17 cellular contexts compared by ENCODE assay signal in genomic region chr4:38166082-38166481, GRCh38.
DNase-seq lines count a peak whose midpoint lies in the region; ATAC-seq, FAIRE-seq and TF ChIP-seq lines count a peak whose summit lies in the region.
"Had no signal": no experiment of that assay in that cellular context is flagged by ENCODE, and none has a peak within 500 bp of the region (broad histone marks: within the 10 kb centered on the region; RNA-seq: fewer than 3 reads in every experiment).

No MANE protein-coding gene starts in this region.

- H3K9me3 ChIP-seq in H9 (ENCODE audit: control insufficient read depth, low read depth, low read length) (peaks cover 5% of the 10 kb centered on the region), mucosa of descending colon (no peaks in the 10 kb centered on the region), right atrium auricular region (no peaks in the 10 kb centered on the region)
- H3K9me3 ChIP-seq in CD4-positive, alpha-beta memory T cell (ENCODE audit: control insufficient read depth in 1 of 2, low read length in 2 of 2): no peaks in the 10 kb centered on the region

- peaks cover 0 to 5% (median 3%) of the 10 kb centered on the region in 3 experiments; a peak in 2 of 7 replicates for H3K36me3 Mint-ChIP-seq in H9 (ENCODE audit: insufficient read depth in 1 of 3, low read depth in 3 of 3)
- H3K36me3 Mint-ChIP-seq in CD4-positive, alpha-beta memory T cell: no peaks in the 10 kb centered on the region

- CTCF ChIA-PET in CD4-positive, alpha-beta memory T cell (lab: Charles Lee; ENCODE audit: partially characterized antibody): interaction anchor here (1.1 kb wide), 2 partner anchors 11 to 15 kb away, joined by 3 read pairs; no protein-coding TSS in a partner anchor

- H3K27ac ChIP-seq in H9 (ENCODE audit: insufficient read length, low read depth, low read length) (no peak overlapping the region), right atrium auricular region (no peak overlapping the region)
- H3K27ac ChIP-seq in CD4-positive, alpha-beta memory T cell (ENCODE audit: low read depth, low read length): no peak overlapping the region
- H3K27ac ChIP-seq: C4-2B, esophagus squamous epithelium had no signal

- H2BK12ac ChIP-seq in H9 (ENCODE audit: insufficient read length, low read depth, low read length): no peak overlapping the region

- H2BK5ac ChIP-seq in H9 (ENCODE audit: insufficient read length, low read length): no peak overlapping the region

- peaks cover 5% of the 10 kb centered on the region; the same call in 1 of the 2 replicates for H3K27me3 Mint-ChIP-seq in H9 (ENCODE audit: low read depth)
- H3K27me3 Mint-ChIP-seq in CD4-positive, alpha-beta memory T cell: no peaks in the 10 kb centered on the region
- H3K27me3 Mint-ChIP-seq: stimulated activated naive CD8-positive, alpha-beta T cell treated with anti-CD3 and anti-CD28 coated beads, Interleukin-15, Interleukin-2, amounts not matched to agents 100 ng/mL and 50 ng/mL, for 24 hours had no signal

- H3T11ph ChIP-seq in H9 (ENCODE audit: low read length): no peak overlapping the region

- no peak overlapping the region for H4K8ac ChIP-seq in H9 (replicated peaks; ENCODE audit: insufficient read length, low read depth, low read length)

- H2BK120ac ChIP-seq in H9 (ENCODE audit: low read depth, low read length, poor library complexity, severe bottlenecking): no peak overlapping the region

- FAIRE-seq in bronchial epithelial cell (lab: Jason Lieb, UNC): no peak
- FAIRE-seq: colon, G401.6, HTR-8/SVneo had no signal

- no peak overlapping the region for H3K4me2 ChIP-seq in H9 (ENCODE audit: insufficient read depth, insufficient read length, low read length)

- H3K4me1 ChIP-seq in H9 (ENCODE audit: insufficient read depth, low read length) (no peaks in the 10 kb centered on the region), mucosa of descending colon (ENCODE audit: low read depth) (peaks cover 5% of the 10 kb centered on the region), right atrium auricular region (peaks cover 0 to 11% of the 10 kb centered on the region in 2 donors)
- peaks cover 9% of the 10 kb centered on the region for H3K4me1 ChIP-seq in CD4-positive, alpha-beta memory T cell (ENCODE audit: insufficient read depth, low read length)

- H2AK5ac ChIP-seq in H9 (ENCODE audit: insufficient read length, low read length): no peak overlapping the region

- H3K4me3 ChIP-seq in bronchial epithelial cell (ENCODE audit: low read depth, low read length) (no peak overlapping the region), mucosa of descending colon (no peak overlapping the region), right atrium auricular region (no peak overlapping the region)
- no peak overlapping the region for H3K4me3 ChIP-seq in CD4-positive, alpha-beta memory T cell (ENCODE audit: low read length in 2 of 2)
- H3K4me3 ChIP-seq: esophagus squamous epithelium had no signal

- DNase-seq in H9 (no peak), NOMO-1 (lab: John Stamatoyannopoulos, UW; ENCODE audit: unreplicated experiment in 2 of 2) (peak; percentile 88 to 96), bronchial epithelial cell (ENCODE audit: low read depth) (no peak), mucosa of descending colon (no peak), right atrium auricular region (ENCODE audit: low spot score) (no peak)
- no peak for DNase-seq in CD4-positive, alpha-beta memory T cell
- DNase-seq: esophagus squamous epithelium, mesenchymal stem cell, NCI-H1436, NCI-H526 treated with DMSO at 0.1 percent for 48 hours, SHP77 had no signal

- H3K9me3 Mint-ChIP-seq in H9: peaks cover 9 to 16% of the 10 kb centered on the region in 2 experiments
- H3K9me3 Mint-ChIP-seq in CD4-positive, alpha-beta memory T cell: peaks cover 0 to 9% (median 2%) of the 10 kb centered on the region in 8 donors

- H2AFZ ChIP-seq in H9 (ENCODE audit: low read length): no peak overlapping the region

- POLR2A ChIA-PET in CD4-positive, alpha-beta memory T cell (lab: Charles Lee; ENCODE audit: partially characterized antibody): no interaction called here

- no peaks in the 10 kb centered on the region for H3K27me3 ChIP-seq in H9 (ENCODE audit: insufficient read depth, low read length)
- H3K27me3 ChIP-seq in bronchial epithelial cell (ENCODE audit: control insufficient read depth, insufficient read depth, low read length): no peaks in the 10 kb centered on the region
- no peaks in the 10 kb centered on the region for H3K27me3 ChIP-seq in right atrium auricular region
- H3K27me3 ChIP-seq in CD4-positive, alpha-beta memory T cell (ENCODE audit: insufficient read depth, low read length): no peaks in the 10 kb centered on the region
- H3K27me3 ChIP-seq: esophagus squamous epithelium had no signal

- H2BK20ac ChIP-seq in H9 (ENCODE audit: low read depth, low read length, poor library complexity, severe bottlenecking): no peak overlapping the region

- peaks cover 4 to 12% of the 10 kb centered on the region in 2 experiments; a peak in 3 of 4 replicates for H3K4me1 Mint-ChIP-seq in H9
- peaks cover 6 to 16% (median 12%) of the 10 kb centered on the region in 4 donors for H3K4me1 Mint-ChIP-seq in CD4-positive, alpha-beta memory T cell

- ATAC-seq in mucosa of descending colon (peak; percentile 11), HG02885 (IDR thresholded peaks at IDR 0.05; ENCODE audit: poor library complexity, unreplicated experiment) (no peak)

- TF ChIP-seq CTCF in H9 (conservative IDR thresholded peaks at IDR 0.05): peak; percentile 49; the same call in 2 of the 3 replicates
- peak; percentile 22 for TF ChIP-seq CTCF in bronchial epithelial cell (IDR thresholded peaks at IDR 0.05; ENCODE audit: insufficient read depth, low read length, severe bottlenecking)
- no peak for TF ChIP-seq CTCF in mucosa of descending colon (IDR thresholded peaks at IDR 0.05)
- TF ChIP-seq CTCF in right atrium auricular region (IDR thresholded peaks at IDR 0.05): no peak

- intact Hi-C loops in mucosa of descending colon (cut with DNase I, micrococcal nuclease): no loop called here
- intact Hi-C loops in CD4-positive, alpha-beta memory T cell (cut with micrococcal nuclease): no loop called here

- H3K9ac ChIP-seq in H9 (ENCODE audit: extremely low read depth, insufficient read length, low read length): no peak overlapping the region

- no peak overlapping the region for H3K56ac ChIP-seq in H9 (ENCODE audit: insufficient read length, low read depth, low read length)

- no peaks in the 10 kb centered on the region for H3K79me2 ChIP-seq in H9 (ENCODE audit: insufficient read depth, low read length)

- H4K5ac ChIP-seq in H9 (ENCODE audit: insufficient read length, low read depth, low read length): no peak overlapping the region

- H3K23ac ChIP-seq in H9 (ENCODE audit: insufficient read length, low read depth, low read length): no peak overlapping the region

- no peak overlapping the region for H3K4me3 Mint-ChIP-seq in H9
- H3K4me3 Mint-ChIP-seq in CD4-positive, alpha-beta memory T cell: no peak overlapping the region
- H3K4me3 Mint-ChIP-seq: stimulated activated naive CD8-positive, alpha-beta T cell treated with anti-CD3 and anti-CD28 coated beads, Interleukin-15, Interleukin-2, amounts not matched to agents 100 ng/mL and 50 ng/mL, for 24 hours had no signal

- no peaks in the 10 kb centered on the region for H3K36me3 ChIP-seq in bronchial epithelial cell (ENCODE audit: control insufficient read depth, insufficient read depth, low read length)
- H3K36me3 ChIP-seq in mucosa of descending colon (ENCODE audit: low read depth): no peaks in the 10 kb centered on the region
- no peaks in the 10 kb centered on the region for H3K36me3 ChIP-seq in right atrium auricular region
- H3K36me3 ChIP-seq in CD4-positive, alpha-beta memory T cell (ENCODE audit: insufficient read depth, low read length): no peaks in the 10 kb centered on the region
- H3K36me3 ChIP-seq: esophagus squamous epithelium had no signal

- H3K18ac ChIP-seq in H9 (ENCODE audit: insufficient read length, low read depth, low read length): no peak overlapping the region

- no peak overlapping the region for H3K4ac ChIP-seq in H9 (ENCODE audit: low read depth, low read length)

- no peaks in the 10 kb centered on the region for H4K20me1 ChIP-seq in H9 (ENCODE audit: control insufficient read depth, insufficient read depth, insufficient read length)

- H4K91ac ChIP-seq in H9 (ENCODE audit: insufficient read length, low read depth, low read length): no peak overlapping the region

- H3K14ac ChIP-seq in H9 (ENCODE audit: insufficient read depth, low read length): no peak overlapping the region

- H3K23me2 ChIP-seq in H9 (ENCODE audit: insufficient read length, low read depth, low read length, poor library complexity, severe bottlenecking): no peaks in the 10 kb centered on the region

- no peaks in the 10 kb centered on the region for H3K79me1 ChIP-seq in H9 (ENCODE audit: insufficient read depth, low read depth, low read length, poor library complexity, severe bottlenecking)

- no peak overlapping the region for H2BK15ac ChIP-seq in H9 (ENCODE audit: low read depth, low read length)

- WGBS in H9 (ENCODE audit: extremely low coverage, insufficient read length, low lambda C conversion rate): no CpG with 5 or more reads among the region's 6 CpGs

- H3K27ac Mint-ChIP-seq in H9: no peak overlapping the region
- no peak overlapping the region for H3K27ac Mint-ChIP-seq in CD4-positive, alpha-beta memory T cell

Comparison
In these comparisons a context has a peak if more than half of its experiments do, and no peak if none do; other contexts are left out.
1. DNase-seq: peak in NOMO-1 (2 of 2); none in H9 (single experiment), bronchial epithelial cell (single experiment), mucosa of descending colon (0 of 3), right atrium auricular region (single experiment) and CD4-positive, alpha-beta memory T cell (0 of 5).
2. CTCF ChIP-seq: peak in H9 (single experiment) and bronchial epithelial cell (single experiment); none in mucosa of descending colon (single experiment) and right atrium auricular region (0 of 2).